In genomic region chr18:3872651-3873050, GRCh38 we compare ENCODE assay signal across 23 cellular contexts.
A peak's percentile ranks its signal among the peaks of the same experiment; 100 is the strongest.
DNase-seq lines count a peak whose midpoint lies in the region; ATAC-seq, FAIRE-seq and TF ChIP-seq lines count a peak whose summit lies in the region.
"Had no signal": no experiment of that assay in that cellular context is flagged by ENCODE, and none has a peak within 500 bp of the region (broad histone marks: within the 10 kb centered on the region; RNA-seq: fewer than 3 reads in every experiment).

No MANE protein-coding gene starts in this region.

- no peaks in the 10 kb centered on the region for H3K4me1 Mint-ChIP-seq in activated CD4-positive, alpha-beta T cell treated with anti-CD3 and anti-CD28 coated beads, Interleukin-2, amount 10 ng/mL, durations not matched to agents 24 days and 14 days
- H3K4me1 Mint-ChIP-seq: activated CD4-positive, alpha-beta T cell treated with anti-CD3 and anti-CD28 coated beads, Interleukin-2, amount 10 ng/mL, durations not matched to agents 7 days and 5 days had no signal

- H3K4me3 Mint-ChIP-seq in activated CD4-positive, alpha-beta T cell treated with anti-CD3 and anti-CD28 coated beads, Interleukin-2, amount 10 ng/mL, durations not matched to agents 24 days and 14 days = no peak overlapping the region
- H3K4me3 Mint-ChIP-seq: activated CD4-positive, alpha-beta T cell treated with anti-CD3 and anti-CD28 coated beads, Interleukin-2, amount 10 ng/mL, durations not matched to agents 7 days and 5 days; CD14-positive monocyte; H9; natural killer cell had no signal

- H3K4me3 ChIP-seq in dorsolateral prefrontal cortex (peak overlapping the region in 57 of 59 donors; percentile 2 to 70 (median 50)), foreskin fibroblast (ENCODE audit: low read depth in 1 of 2, low read length in 2 of 2) (no peak overlapping the region)
- H3K4me3 ChIP-seq: esophagus squamous epithelium, right lobe of liver had no signal

- H3K9me3 Mint-ChIP-seq in activated CD4-positive, alpha-beta T cell treated with anti-CD3 and anti-CD28 coated beads, Interleukin-2, amount 10 ng/mL, durations not matched to agents 24 days and 14 days = no peaks in the 10 kb centered on the region
- H3K9me3 Mint-ChIP-seq: activated CD4-positive, alpha-beta T cell treated with anti-CD3 and anti-CD28 coated beads, Interleukin-2, amount 10 ng/mL, durations not matched to agents 7 days and 5 days; CD14-positive monocyte; H9; natural killer cell had no signal

- peak; percentile 14 for DNase-seq in activated CD4-positive, alpha-beta T cell treated with anti-CD3 and anti-CD28 coated beads, Interleukin-2, amount 10 ng/mL, durations not matched to agents 24 days and 14 days
- no peak for DNase-seq in activated CD4-positive, alpha-beta T cell treated with anti-CD3 and anti-CD28 coated beads, Interleukin-2, amount 50 U/mL, for 4 hours
- no peak for DNase-seq in RCC 7860 (ENCODE audit: low spot score)
- DNase-seq in dorsolateral prefrontal cortex = no peak
- no peak for DNase-seq in NCI-H1105 treated with DMSO at 0.1 percent for 48 hours (lab: John Stamatoyannopoulos, UW)
- DNase-seq in foreskin fibroblast = no peak
- no peak for DNase-seq in GM12891 (ENCODE audit: insufficient read length, low spot score)
- DNase-seq: activated CD4-positive, alpha-beta T cell treated with anti-CD3 and anti-CD28 coated beads, Interleukin-2, amount 10 ng/mL, durations not matched to agents 7 days and 5 days; activated effector memory CD4-positive, alpha-beta T cell treated with anti-CD3 and anti-CD28 coated beads, Interleukin-2, amount 50 U/mL, for 16 hours; central memory CD4-positive, alpha-beta T cell; effector CD8-positive, alpha-beta T cell; esophagus squamous epithelium; H9; left cardiac atrium; MM.1S; natural killer cell; NCI-H187 treated with DMSO at 0.1 percent for 48 hours; right lobe of liver; Right ventricle myocardium superior; T-helper 1 cell had no signal

- ATAC-seq in HG03565 (IDR thresholded peaks at IDR 0.05; ENCODE audit: unreplicated experiment) = no peak
- ATAC-seq: natural killer cell, right lobe of liver had no signal

- TF ChIP-seq POLR2A in GM12891 (IDR thresholded peaks at IDR 0.05; ENCODE audit: low read depth, low read length) = no peak

- intact Hi-C loops in activated CD4-positive, alpha-beta T cell treated with anti-CD3 and anti-CD28 coated beads, Interleukin-2, amount 10 ng/mL, durations not matched to agents 24 days and 14 days (cut with micrococcal nuclease) = no loop called here
- intact Hi-C loops in dorsolateral prefrontal cortex (cut with DNase I) = loop anchor here (5.0 to 10.0 kb wide), 3 partner anchors 98 to 125 kb away; no protein-coding TSS in a partner anchor

- peak; percentile 59 for FAIRE-seq in RCC 7860 (lab: Jason Lieb, UNC)
- FAIRE-seq in GM12891 (lab: Jason Lieb, UNC) = no peak

- H3K27ac ChIP-seq in dorsolateral prefrontal cortex = peak overlapping the region in 52 of 59 donors; percentile 2 to 91 (median 79)
- H3K27ac ChIP-seq: esophagus squamous epithelium, parathyroid adenoma, right lobe of liver had no signal

- no peak overlapping the region for H3K27ac Mint-ChIP-seq in activated CD4-positive, alpha-beta T cell treated with anti-CD3 and anti-CD28 coated beads, Interleukin-2, amount 10 ng/mL, durations not matched to agents 24 days and 14 days
- H3K27ac Mint-ChIP-seq: activated CD4-positive, alpha-beta T cell treated with anti-CD3 and anti-CD28 coated beads, Interleukin-2, amount 10 ng/mL, durations not matched to agents 7 days and 5 days; H9; natural killer cell had no signal

- H3K36me3 Mint-ChIP-seq in activated CD4-positive, alpha-beta T cell treated with anti-CD3 and anti-CD28 coated beads, Interleukin-2, amount 10 ng/mL, durations not matched to agents 24 days and 14 days (ENCODE audit: low read depth) = no peaks in the 10 kb centered on the region
- H3K36me3 Mint-ChIP-seq: CD14-positive monocyte, natural killer cell had no signal

- no peak for TF ChIP-seq CTCF in dorsolateral prefrontal cortex (IDR thresholded peaks at IDR 0.05 in 54 of 56, conservative IDR thresholded peaks at IDR 0.05 in 2 of 56; ENCODE audit: low read depth in 1 of 56, partially characterized antibody in 56 of 56)
- TF ChIP-seq CTCF in foreskin fibroblast (IDR thresholded peaks at IDR 0.05; ENCODE audit: low read depth, low read length) = no peak

- H3K27me3 ChIP-seq in dorsolateral prefrontal cortex = peaks cover 0 to 6% (median 0%) of the 10 kb centered on the region in 45 donors
- H3K27me3 ChIP-seq: esophagus squamous epithelium, right lobe of liver had no signal

- peaks cover 27% of the 10 kb centered on the region for H3K27me3 Mint-ChIP-seq in activated CD4-positive, alpha-beta T cell treated with anti-CD3 and anti-CD28 coated beads, Interleukin-2, amount 10 ng/mL, durations not matched to agents 24 days and 14 days

TF ChIP-seq in GM12891, 5 proteins besides CTCF, POLR2A, EP300 and RAD21:
- TF ChIP-seq POU2F2 (IDR thresholded peaks at IDR 0.05; ENCODE audit: low read depth, low read length) = no peak
- TF ChIP-seq PAX5 (IDR thresholded peaks at IDR 0.05; ENCODE audit: insufficient read depth, low read length, severe bottlenecking) = no peak
- TF ChIP-seq TAF1 (IDR thresholded peaks at IDR 0.05; ENCODE audit: low read depth, low read length) = no peak
- no peak for TF ChIP-seq POLR2AphosphoS5 (IDR thresholded peaks at IDR 0.05; ENCODE audit: low read depth, low read length)
- TF ChIP-seq SPI1 (IDR thresholded peaks at IDR 0.05; ENCODE audit: low read depth, low read length) = no peak

Comparison
In these comparisons a context has a peak if more than half of its experiments do, and no peak if none do; other contexts are left out.
1. H3K4me3 ChIP-seq: peak in dorsolateral prefrontal cortex (57 of 59); none in foreskin fibroblast (0 of 2).